9 cellular contexts compared by ENCODE assay signal in the genomic region with DNA sequence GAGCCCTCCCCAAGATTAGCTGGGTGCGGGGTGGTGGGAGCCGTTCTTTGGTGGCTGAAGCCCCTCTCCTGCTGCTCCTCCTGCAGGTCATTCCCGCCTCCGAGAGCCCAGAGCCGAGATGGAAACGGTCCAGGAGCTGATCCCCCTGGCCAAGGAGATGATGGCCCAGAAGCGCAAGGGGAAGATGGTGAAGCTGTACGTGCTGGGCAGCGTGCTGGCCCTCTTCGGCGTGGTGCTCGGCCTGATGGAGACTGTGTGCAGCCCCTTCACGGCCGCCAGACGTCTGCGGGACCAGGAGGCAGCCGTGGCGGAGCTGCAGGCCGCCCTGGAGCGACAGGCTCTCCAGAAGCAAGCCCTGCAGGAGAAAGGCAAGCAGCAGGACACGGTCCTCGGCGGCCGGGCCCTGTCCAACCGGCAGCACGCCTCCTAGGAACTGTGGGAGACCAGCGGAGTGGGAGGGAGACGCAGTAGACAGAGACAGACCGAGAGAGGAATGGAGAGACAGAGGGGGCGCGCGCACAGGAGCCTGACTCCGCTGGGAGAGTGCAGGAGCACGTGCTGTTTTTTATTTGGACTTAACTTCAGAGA. TPM values are rescaled to one million over a fixed set of nuclear protein-coding genes. Genes with fewer than 3 reads are reported as not detected.
A peak's percentile ranks its signal among the peaks of the same experiment; 100 is the strongest.
DNase-seq lines count a peak whose midpoint lies in the region; ATAC-seq and TF ChIP-seq lines count a peak whose summit lies in the region.
"Had no signal": no experiment of that assay in that cellular context is flagged by ENCODE, and none has a peak within 500 bp of the region (broad histone marks: within the 10 kb centered on the region; RNA-seq: fewer than 3 reads in every experiment).

No MANE protein-coding gene starts in this region.

- ATAC-seq in body of pancreas (peak; percentile 37), GM21825 (IDR thresholded peaks at IDR 0.05; ENCODE audit: unreplicated experiment) (no peak), GM18498 (IDR thresholded peaks at IDR 0.05; ENCODE audit: unreplicated experiment) (no peak)

- H3K4me1 Mint-ChIP-seq in IgD-negative memory B cell, result peaks cover 19 to 27% (median 19%) of the 10 kb centered on the region in 3 donors

- no peak for TF ChIP-seq POLR2A in body of pancreas (IDR thresholded peaks at IDR 0.05)

- TF ChIP-seq CTCF in AG10803 (conservative IDR thresholded peaks at IDR 0.05; ENCODE audit: low read length), result no peak
- no peak for TF ChIP-seq CTCF in body of pancreas (IDR thresholded peaks at IDR 0.05)

- peak overlapping the region; percentile 55 for H3K4me3 ChIP-seq in AG10803 (ENCODE audit: low read length)
- peak overlapping the region; percentile 10 to 12 for H3K4me3 ChIP-seq in body of pancreas
- peak overlapping the region; percentile 54 for H3K4me3 ChIP-seq in iPS-18c (ENCODE audit: insufficient read depth, low read depth, low read length)
- peak overlapping the region; percentile 51 for H3K4me3 ChIP-seq in skeletal muscle cell (ENCODE audit: low read depth, low read length)

- WGBS in body of pancreas, 2 donors, result 1 to 6% methylated on average over 14 to 34 of the region's 34 CpGs

- no peaks in the 10 kb centered on the region for H3K9me3 Mint-ChIP-seq in IgD-negative memory B cell

- peak; percentile 21 for DNase-seq in AG10803 (ENCODE audit: low read depth)
- peak in 3 of 4 donors; percentile 31 to 53 (median 47) for DNase-seq in body of pancreas
- DNase-seq in skeletal muscle cell (ENCODE audit: low read depth), result no peak
- no peak for DNase-seq in SW480 (ENCODE audit: low spot score)

- H3K4me3 Mint-ChIP-seq in IgD-negative memory B cell, result peak overlapping the region; percentile 41 to 88 (median 82)

- H3K9me3 ChIP-seq in body of pancreas (no peaks in the 10 kb centered on the region), iPS-18c (ENCODE audit: control insufficient read depth, insufficient read depth, low read length) (no peaks in the 10 kb centered on the region)

- H3K27ac Mint-ChIP-seq in IgD-negative memory B cell, result peak overlapping the region in 1 of 3 donors; percentile 62

- no peaks in the 10 kb centered on the region for H3K27me3 ChIP-seq in body of pancreas

- H3K27me3 Mint-ChIP-seq in IgD-negative memory B cell, result peaks cover 32% of the 10 kb centered on the region

- H3K4me1 ChIP-seq in body of pancreas, result peaks cover 45% of the 10 kb centered on the region

- intact Hi-C loops in body of pancreas (cut with DNase I), result no loop called here

- H3K36me3 ChIP-seq in body of pancreas (replicated peaks in 1 of 2; ENCODE audit: insufficient read depth in 1 of 2, low read depth in 2 of 2), result no peaks in the 10 kb centered on the region

- H3K27ac ChIP-seq in body of pancreas, result peak overlapping the region; percentile 64 to 70 (median 68)

- H3K36me3 Mint-ChIP-seq in IgD-negative memory B cell, result no peaks in the 10 kb centered on the region

RNA-seq across cellular contexts. Expression of gene G0S2, which starts 0.4 kb away (rescaled TPM):
- 0.38 TPM for polyA plus RNA-seq in IgD-negative memory B cell
- total RNA-seq in body of pancreas, result 100 to 1,000 TPM in 1 of 2 donors, 10 to 100 TPM in 1; 59.9 to 221 TPM

RNA-seq across cellular contexts. Expression of gene LAMB3, which starts 23.4 kb away (rescaled TPM):
- not detected for polyA plus RNA-seq in IgD-negative memory B cell
- total RNA-seq in body of pancreas, result 1 to 10 TPM; 5.3 to 7.3 TPM

RNA-seq across cellular contexts. Expression of gene HSD11B1, which starts 29.0 kb away (rescaled TPM):
- not detected for polyA plus RNA-seq in IgD-negative memory B cell
- total RNA-seq in body of pancreas, result 1 to 10 TPM in 1 of 2 donors, under 1 TPM in 1; 0.66 to 3.6 TPM
- total RNA-seq: dermis microvascular lymphatic vessel endothelial cell had no signal

Comparison
In these comparisons a context has a peak if more than half of its experiments do, and no peak if none do; other contexts are left out.
1. DNase-seq: peak in AG10803 (single experiment) and body of pancreas (3 of 4); none in skeletal muscle cell (single experiment) and SW480 (single experiment).
2. Peak in every context shown above with its lines, with median percentiles within 50 percentile points of each other: H3K4me3 ChIP-seq.